In the genomic region with DNA sequence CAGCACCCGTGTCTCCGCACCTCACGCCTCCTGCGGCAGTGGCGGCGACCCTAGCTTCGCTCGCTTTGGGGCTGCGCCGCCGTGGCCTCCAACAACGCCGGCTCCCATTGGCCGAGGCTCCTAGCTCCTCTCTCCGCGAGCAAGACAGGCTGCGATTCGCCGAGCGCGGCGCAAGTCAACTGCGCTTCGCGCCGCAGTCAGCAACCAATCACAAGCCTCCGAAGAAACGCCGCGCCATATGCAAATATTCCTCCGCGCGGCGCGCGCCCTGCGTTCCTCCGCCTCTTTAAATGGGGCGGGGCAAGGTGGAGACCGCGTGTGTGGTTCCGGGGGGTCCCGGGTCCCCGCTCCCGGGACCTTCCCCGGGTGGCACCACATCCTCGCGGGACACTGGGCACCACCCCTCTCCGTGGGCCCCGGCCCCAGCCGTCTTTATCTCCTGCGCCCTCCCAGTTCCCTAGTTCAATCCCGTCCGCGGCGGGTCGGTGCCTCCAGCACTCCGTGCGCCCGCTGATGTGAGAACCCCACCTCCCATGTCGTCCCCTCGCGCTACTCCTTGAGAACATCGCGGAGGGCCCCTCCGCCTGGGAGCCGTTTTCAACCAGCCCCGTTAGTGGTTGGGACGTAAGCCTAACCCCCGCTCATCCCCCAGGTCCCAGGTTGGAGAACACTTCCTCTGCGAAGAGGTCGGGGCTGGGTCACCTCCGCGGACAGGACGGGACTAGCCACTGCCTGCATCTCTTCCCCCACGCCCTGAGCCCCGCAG, we compare ENCODE assay signal across 1 cellular context.
A peak's percentile ranks its signal among the peaks of the same experiment; 100 is the strongest.
TF ChIP-seq lines count a peak whose summit lies in the region.

A gene with protein sequence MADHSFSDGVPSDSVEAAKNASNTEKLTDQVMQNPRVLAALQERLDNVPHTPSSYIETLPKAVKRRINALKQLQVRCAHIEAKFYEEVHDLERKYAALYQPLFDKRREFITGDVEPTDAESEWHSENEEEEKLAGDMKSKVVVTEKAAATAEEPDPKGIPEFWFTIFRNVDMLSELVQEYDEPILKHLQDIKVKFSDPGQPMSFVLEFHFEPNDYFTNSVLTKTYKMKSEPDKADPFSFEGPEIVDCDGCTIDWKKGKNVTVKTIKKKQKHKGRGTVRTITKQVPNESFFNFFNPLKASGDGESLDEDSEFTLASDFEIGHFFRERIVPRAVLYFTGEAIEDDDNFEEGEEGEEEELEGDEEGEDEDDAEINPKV (minus strand): TSS at position 96 of the 766 bp plus-strand sequence. CDS start 13,109 bp downstream, outside the sequence.

TF ChIP-seq in HepG2, 621 proteins besides CTCF, POLR2A, EP300 and RAD21 (continued from another document and continues in another):
- TF ChIP-seq SNAPC4 (CRISPR knock-in tag; IDR thresholded peaks at IDR 0.05) (peak; percentile 89; the same call in 1 of the 2 replicates), TSC22D2 (CRISPR knock-in tag; IDR thresholded peaks at IDR 0.05; ENCODE audit: borderline replicate concordance) (no peak), EHMT2 (IDR thresholded peaks at IDR 0.05; ENCODE audit: borderline replicate concordance, low read depth, low read length) (no peak), TCF7L2 (IDR thresholded peaks at IDR 0.05; ENCODE audit: low read depth, low read length) (no peak), ZBTB7A (CRISPR knock-in tag; IDR thresholded peaks at IDR 0.05) (no peak), ZSCAN21 (CRISPR knock-in tag; IDR thresholded peaks at IDR 0.05; ENCODE audit: borderline replicate concordance) (no peak), KMT2B (CRISPR knock-in tag; IDR thresholded peaks at IDR 0.05) (no peak; the same call in 1 of the 2 replicates), ZBTB7B (CRISPR knock-in tag; IDR thresholded peaks at IDR 0.05) (peak; percentile 43), RFXANK (CRISPR knock-in tag; IDR thresholded peaks at IDR 0.05) (no peak), RNF2 (conservative IDR thresholded peaks at IDR 0.05; ENCODE audit: low read depth) (no peak), ZBTB33 (CRISPR knock-in tag; IDR thresholded peaks at IDR 0.05) (no peak), ZFP36 (IDR thresholded peaks at IDR 0.05; ENCODE audit: borderline replicate concordance, low read depth, low read length, partially characterized antibody) (no peak), EED (CRISPR knock-in tag; IDR thresholded peaks at IDR 0.05) (no peak), ZNF720 (CRISPR knock-in tag; IDR thresholded peaks at IDR 0.05) (no peak), GMEB1 (CRISPR knock-in tag; IDR thresholded peaks at IDR 0.05; ENCODE audit: borderline replicate concordance) (peak; percentile 89), FOXM1 (CRISPR knock-in tag; IDR thresholded peaks at IDR 0.05) (no peak), PITX1 (CRISPR knock-in tag; IDR thresholded peaks at IDR 0.05) (no peak), FOXK2 (IDR thresholded peaks at IDR 0.05) (no peak), HIVEP1 (CRISPR knock-in tag; IDR thresholded peaks at IDR 0.05) (no peak), YY1 (IDR thresholded peaks at IDR 0.05; ENCODE audit: insufficient read depth, insufficient replicate concordance, low read depth, low read length) (peak; percentile 80), ZNF282 (IDR thresholded peaks at IDR 0.05; ENCODE audit: partially characterized antibody) (no peak), ZNF788 (CRISPR knock-in tag; IDR thresholded peaks at IDR 0.05; ENCODE audit: borderline replicate concordance) (peak; percentile 62; the same call in 1 of the 2 replicates), ETV6 (CRISPR knock-in tag; conservative IDR thresholded peaks at IDR 0.05) (no peak), ZNF737 (CRISPR knock-in tag; IDR thresholded peaks at IDR 0.05; ENCODE audit: borderline replicate concordance) (no peak), ZNF75D (CRISPR knock-in tag; IDR thresholded peaks at IDR 0.05; ENCODE audit: borderline replicate concordance) (no peak), SIX1 (CRISPR knock-in tag; IDR thresholded peaks at IDR 0.05; ENCODE audit: borderline replicate concordance) (no peak), HNRNPK (IDR thresholded peaks at IDR 0.05; ENCODE audit: low read depth, low read length, poor library complexity, severe bottlenecking) (peak; percentile 22), ZNF264 (CRISPR knock-in tag; IDR thresholded peaks at IDR 0.05) (no peak), KDM1A (CRISPR knock-in tag; IDR thresholded peaks at IDR 0.05) (no peak), U2AF2 (IDR thresholded peaks at IDR 0.05; ENCODE audit: low read depth, low read length) (no peak), ZNF550 (CRISPR knock-in tag; IDR thresholded peaks at IDR 0.05; ENCODE audit: borderline replicate concordance) (peak; percentile 78; the same call in 1 of the 2 replicates), ZNF768 (CRISPR knock-in tag; IDR thresholded peaks at IDR 0.05) (no peak), ESRRA (CRISPR knock-in tag; IDR thresholded peaks at IDR 0.05; ENCODE audit: low read depth) (no peak), ZNF383 (CRISPR knock-in tag; IDR thresholded peaks at IDR 0.05; ENCODE audit: borderline replicate concordance) (no peak), KAT8 (CRISPR knock-in tag; IDR thresholded peaks at IDR 0.05) (no peak; the same call in none of the 2 replicates)
- TF ChIP-seq, protein P1, sequence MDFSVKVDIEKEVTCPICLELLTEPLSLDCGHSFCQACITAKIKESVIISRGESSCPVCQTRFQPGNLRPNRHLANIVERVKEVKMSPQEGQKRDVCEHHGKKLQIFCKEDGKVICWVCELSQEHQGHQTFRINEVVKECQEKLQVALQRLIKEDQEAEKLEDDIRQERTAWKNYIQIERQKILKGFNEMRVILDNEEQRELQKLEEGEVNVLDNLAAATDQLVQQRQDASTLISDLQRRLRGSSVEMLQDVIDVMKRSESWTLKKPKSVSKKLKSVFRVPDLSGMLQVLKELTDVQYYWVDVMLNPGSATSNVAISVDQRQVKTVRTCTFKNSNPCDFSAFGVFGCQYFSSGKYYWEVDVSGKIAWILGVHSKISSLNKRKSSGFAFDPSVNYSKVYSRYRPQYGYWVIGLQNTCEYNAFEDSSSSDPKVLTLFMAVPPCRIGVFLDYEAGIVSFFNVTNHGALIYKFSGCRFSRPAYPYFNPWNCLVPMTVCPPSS (IDR thresholded peaks at IDR 0.05), result no peak
- TF ChIP-seq, protein P2, sequence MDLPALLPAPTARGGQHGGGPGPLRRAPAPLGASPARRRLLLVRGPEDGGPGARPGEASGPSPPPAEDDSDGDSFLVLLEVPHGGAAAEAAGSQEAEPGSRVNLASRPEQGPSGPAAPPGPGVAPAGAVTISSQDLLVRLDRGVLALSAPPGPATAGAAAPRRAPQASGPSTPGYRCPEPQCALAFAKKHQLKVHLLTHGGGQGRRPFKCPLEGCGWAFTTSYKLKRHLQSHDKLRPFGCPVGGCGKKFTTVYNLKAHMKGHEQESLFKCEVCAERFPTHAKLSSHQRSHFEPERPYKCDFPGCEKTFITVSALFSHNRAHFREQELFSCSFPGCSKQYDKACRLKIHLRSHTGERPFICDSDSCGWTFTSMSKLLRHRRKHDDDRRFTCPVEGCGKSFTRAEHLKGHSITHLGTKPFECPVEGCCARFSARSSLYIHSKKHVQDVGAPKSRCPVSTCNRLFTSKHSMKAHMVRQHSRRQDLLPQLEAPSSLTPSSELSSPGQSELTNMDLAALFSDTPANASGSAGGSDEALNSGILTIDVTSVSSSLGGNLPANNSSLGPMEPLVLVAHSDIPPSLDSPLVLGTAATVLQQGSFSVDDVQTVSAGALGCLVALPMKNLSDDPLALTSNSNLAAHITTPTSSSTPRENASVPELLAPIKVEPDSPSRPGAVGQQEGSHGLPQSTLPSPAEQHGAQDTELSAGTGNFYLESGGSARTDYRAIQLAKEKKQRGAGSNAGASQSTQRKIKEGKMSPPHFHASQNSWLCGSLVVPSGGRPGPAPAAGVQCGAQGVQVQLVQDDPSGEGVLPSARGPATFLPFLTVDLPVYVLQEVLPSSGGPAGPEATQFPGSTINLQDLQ (CRISPR knock-in tag; IDR thresholded peaks at IDR 0.05), result no peak
- TF ChIP-seq, protein P3, sequence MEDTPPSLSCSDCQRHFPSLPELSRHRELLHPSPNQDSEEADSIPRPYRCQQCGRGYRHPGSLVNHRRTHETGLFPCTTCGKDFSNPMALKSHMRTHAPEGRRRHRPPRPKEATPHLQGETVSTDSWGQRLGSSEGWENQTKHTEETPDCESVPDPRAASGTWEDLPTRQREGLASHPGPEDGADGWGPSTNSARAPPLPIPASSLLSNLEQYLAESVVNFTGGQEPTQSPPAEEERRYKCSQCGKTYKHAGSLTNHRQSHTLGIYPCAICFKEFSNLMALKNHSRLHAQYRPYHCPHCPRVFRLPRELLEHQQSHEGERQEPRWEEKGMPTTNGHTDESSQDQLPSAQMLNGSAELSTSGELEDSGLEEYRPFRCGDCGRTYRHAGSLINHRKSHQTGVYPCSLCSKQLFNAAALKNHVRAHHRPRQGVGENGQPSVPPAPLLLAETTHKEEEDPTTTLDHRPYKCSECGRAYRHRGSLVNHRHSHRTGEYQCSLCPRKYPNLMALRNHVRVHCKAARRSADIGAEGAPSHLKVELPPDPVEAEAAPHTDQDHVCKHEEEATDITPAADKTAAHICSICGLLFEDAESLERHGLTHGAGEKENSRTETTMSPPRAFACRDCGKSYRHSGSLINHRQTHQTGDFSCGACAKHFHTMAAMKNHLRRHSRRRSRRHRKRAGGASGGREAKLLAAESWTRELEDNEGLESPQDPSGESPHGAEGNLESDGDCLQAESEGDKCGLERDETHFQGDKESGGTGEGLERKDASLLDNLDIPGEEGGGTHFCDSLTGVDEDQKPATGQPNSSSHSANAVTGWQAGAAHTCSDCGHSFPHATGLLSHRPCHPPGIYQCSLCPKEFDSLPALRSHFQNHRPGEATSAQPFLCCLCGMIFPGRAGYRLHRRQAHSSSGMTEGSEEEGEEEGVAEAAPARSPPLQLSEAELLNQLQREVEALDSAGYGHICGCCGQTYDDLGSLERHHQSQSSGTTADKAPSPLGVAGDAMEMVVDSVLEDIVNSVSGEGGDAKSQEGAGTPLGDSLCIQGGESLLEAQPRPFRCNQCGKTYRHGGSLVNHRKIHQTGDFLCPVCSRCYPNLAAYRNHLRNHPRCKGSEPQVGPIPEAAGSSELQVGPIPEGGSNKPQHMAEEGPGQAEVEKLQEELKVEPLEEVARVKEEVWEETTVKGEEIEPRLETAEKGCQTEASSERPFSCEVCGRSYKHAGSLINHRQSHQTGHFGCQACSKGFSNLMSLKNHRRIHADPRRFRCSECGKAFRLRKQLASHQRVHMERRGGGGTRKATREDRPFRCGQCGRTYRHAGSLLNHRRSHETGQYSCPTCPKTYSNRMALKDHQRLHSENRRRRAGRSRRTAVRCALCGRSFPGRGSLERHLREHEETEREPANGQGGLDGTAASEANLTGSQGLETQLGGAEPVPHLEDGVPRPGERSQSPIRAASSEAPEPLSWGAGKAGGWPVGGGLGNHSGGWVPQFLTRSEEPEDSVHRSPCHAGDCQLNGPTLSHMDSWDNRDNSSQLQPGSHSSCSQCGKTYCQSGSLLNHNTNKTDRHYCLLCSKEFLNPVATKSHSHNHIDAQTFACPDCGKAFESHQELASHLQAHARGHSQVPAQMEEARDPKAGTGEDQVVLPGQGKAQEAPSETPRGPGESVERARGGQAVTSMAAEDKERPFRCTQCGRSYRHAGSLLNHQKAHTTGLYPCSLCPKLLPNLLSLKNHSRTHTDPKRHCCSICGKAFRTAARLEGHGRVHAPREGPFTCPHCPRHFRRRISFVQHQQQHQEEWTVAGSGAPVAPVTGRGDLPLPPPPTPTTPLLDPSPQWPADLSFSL (CRISPR knock-in tag; IDR thresholded peaks at IDR 0.05), result no peak
